ENCODE assay signal across 27 cellular contexts in genomic region chr1:117569956-117570355, GRCh38. TPM values are rescaled to one million over a fixed set of nuclear protein-coding genes. Genes with fewer than 3 reads are reported as not detected.
"Had no signal": no experiment of that assay in that cellular context is flagged by ENCODE, and none has a peak within 500 bp of the region (broad histone marks: within the 10 kb centered on the region; RNA-seq: fewer than 3 reads in every experiment).

No MANE protein-coding gene starts in this region.

- H3K36me3 ChIP-seq: SJSA1 had no signal

- DNase-seq: activated CD4-positive, alpha-beta memory T cell treated with anti-CD3 and anti-CD28 coated beads, Interleukin-2, amount 10 ng/mL, durations not matched to agents 7 days and 5 days; activated CD4-positive, alpha-beta T cell treated with anti-CD3 and anti-CD28 coated beads for 36 hours; activated CD4-positive, alpha-beta T cell treated with anti-CD3 and anti-CD28 coated beads, Interleukin-2, amount 50 U/mL, for 1 hour; activated CD4-positive, CD25-positive, alpha-beta regulatory T cell; activated naive CD4-positive, alpha-beta T cell treated with anti-CD3 and anti-CD28 coated beads, Interleukin-2, amount 50 U/mL, for 16 hours; activated naive CD8-positive, alpha-beta T cell treated with anti-CD3 and anti-CD28 coated beads, Interleukin-2, amount 10 ng/mL, durations not matched to agents 7 days and 5 days; activated T-cell treated with anti-CD3 and anti-CD28 coated beads for 4 hours; activated T-cell treated with anti-CD3 and anti-CD28 coated beads, Interleukin-2, amount 50 U/mL, for 48 hours; aorta; central memory CD4-positive, alpha-beta T cell; KG1; NCI-H1048; NCI-H146; NCI-H187 treated with DMSO at 0.1 percent for 48 hours; NCI-H2081 treated with DMSO at 0.1 percent for 48 hours; NCI-H2171; NCI-H2227 treated with DMSO at 0.1 percent for 48 hours; NCI-H526; NK-92 treated with Interleukin-12 subunit alpha and Interleukin-12 subunit beta, amount 100 ng/mL, for 24 hours; OCI-M1; SHP77; T-cell; T-helper 2 cell; T1000 had no signal

- H3K27ac ChIP-seq: SJSA1 had no signal

- H3K27me3 ChIP-seq: SJSA1 had no signal

- H3K4me3 ChIP-seq: SJSA1 had no signal

- H3K4me1 ChIP-seq: SJSA1 had no signal

- H3K9me3 ChIP-seq: SJSA1 had no signal

- ATAC-seq: activated CD4-positive, alpha-beta T cell treated with anti-CD3 and anti-CD28 coated beads for 36 hours; activated T-helper 17 cell treated with anti-CD3 and anti-CD28 coated beads, Interleukin-2, amount 50 U/mL, for 72 hours; T-cell had no signal

RNA-seq across cellular contexts. Expression of gene TENT5C, which starts 35.9 kb away (rescaled TPM):
- total RNA-seq: LHCN-M2 had no signal
